ENCODE assay signal across 10 cellular contexts in genomic region chr22:38267086-38267485, GRCh38. TPM values are rescaled to one million over a fixed set of nuclear protein-coding genes. Genes with fewer than 3 reads are reported as not detected.
DNase-seq lines count a peak whose midpoint lies in the region; ATAC-seq, FAIRE-seq and TF ChIP-seq lines count a peak whose summit lies in the region.
"Had no signal": no experiment of that assay in that cellular context is flagged by ENCODE, and none has a peak within 500 bp of the region (broad histone marks: within the 10 kb centered on the region; RNA-seq: fewer than 3 reads in every experiment).

No MANE protein-coding gene starts in this region.

- peak overlapping the region; percentile 59 for H3K4me3 Mint-ChIP-seq in T-helper 2 cell treated with Interferon-gamma antibody and Interleukin-4, amounts not matched to agents 5 μg/mL and 100 μg/mL, for 36 hours
- H3K4me3 Mint-ChIP-seq in glutamatergic neuron (ENCODE audit: unreplicated experiment) = no peak overlapping the region

- FAIRE-seq in pancreas (lab: Jason Lieb, UNC) = no peak

- intact Hi-C loops in mucosa of descending colon (cut with DNase I, micrococcal nuclease) (no loop called here), pancreas (cut with DNase I) (no loop called here)

- H3K27ac ChIP-seq in pancreas (peak overlapping the region in 1 of 4 donors; percentile 17), substantia nigra (ENCODE audit: low read depth, low read length, poor library complexity, severe bottlenecking) (no peak overlapping the region)

- H3K27me3 ChIP-seq in pancreas = no peaks in the 10 kb centered on the region

- WGBS in pancreas, 2 donors = 85 to 86% methylated on average over 3 to 4 of the region's 4 CpGs

- TF ChIP-seq CTCF in astrocyte of the spinal cord (IDR thresholded peaks at IDR 0.05; ENCODE audit: low read depth, low read length) (no peak), mucosa of descending colon (IDR thresholded peaks at IDR 0.05) (no peak), pancreas (IDR thresholded peaks at IDR 0.05) (no peak), glutamatergic neuron (IDR thresholded peaks at IDR 0.05; ENCODE audit: partially characterized antibody, unreplicated experiment) (no peak)

- ATAC-seq in mucosa of descending colon (peak; percentile 37), pancreas (no peak), GM18511 (IDR thresholded peaks at IDR 0.05; ENCODE audit: unreplicated experiment) (no peak)

- peaks cover 10% of the 10 kb centered on the region for H3K36me3 Mint-ChIP-seq in T-helper 2 cell treated with Interferon-gamma antibody and Interleukin-4, amounts not matched to agents 5 μg/mL and 100 μg/mL, for 36 hours (ENCODE audit: low read depth)
- peaks cover 5% of the 10 kb centered on the region for H3K36me3 Mint-ChIP-seq in glutamatergic neuron (ENCODE audit: unreplicated experiment)

- peak overlapping the region; percentile 79 for H3K27ac Mint-ChIP-seq in T-helper 2 cell treated with Interferon-gamma antibody and Interleukin-4, amounts not matched to agents 5 μg/mL and 100 μg/mL, for 36 hours
- no peak overlapping the region for H3K27ac Mint-ChIP-seq in glutamatergic neuron (ENCODE audit: unreplicated experiment)

- H3K4me3 ChIP-seq in astrocyte of the spinal cord (ENCODE audit: low read depth, low read length) (no peak overlapping the region), mucosa of descending colon (no peak overlapping the region), pancreas (no peak overlapping the region)

- no peaks in the 10 kb centered on the region for H3K27me3 Mint-ChIP-seq in T-helper 2 cell treated with Interferon-gamma antibody and Interleukin-4, amounts not matched to agents 5 μg/mL and 100 μg/mL, for 36 hours (ENCODE audit: low read depth)
- H3K27me3 Mint-ChIP-seq in glutamatergic neuron (ENCODE audit: unreplicated experiment) = no peaks in the 10 kb centered on the region

- peaks cover 41% of the 10 kb centered on the region for H3K4me1 Mint-ChIP-seq in T-helper 2 cell treated with Interferon-gamma antibody and Interleukin-4, amounts not matched to agents 5 μg/mL and 100 μg/mL, for 36 hours (ENCODE audit: low read depth)
- H3K4me1 Mint-ChIP-seq in glutamatergic neuron (ENCODE audit: low read depth, unreplicated experiment) = peaks cover 23% of the 10 kb centered on the region

- no peaks in the 10 kb centered on the region for H3K9me3 ChIP-seq in mucosa of descending colon
- no peaks in the 10 kb centered on the region for H3K9me3 ChIP-seq in pancreas

- H3K4me1 ChIP-seq in mucosa of descending colon (ENCODE audit: low read depth) (peaks cover 17% of the 10 kb centered on the region), pancreas (peaks cover 0 to 23% (median 11%) of the 10 kb centered on the region in 3 donors)

- H3K36me3 ChIP-seq in mucosa of descending colon (ENCODE audit: low read depth) (no peaks in the 10 kb centered on the region), pancreas (no peaks in the 10 kb centered on the region)

- peak; percentile 51 for DNase-seq in AG20443 (ENCODE audit: low spot score)
- DNase-seq in T-helper 2 cell treated with Interferon-gamma antibody and Interleukin-4, amounts not matched to agents 5 μg/mL and 100 μg/mL, for 36 hours (ENCODE audit: low spot score) = peak; percentile 51
- DNase-seq in astrocyte of the spinal cord (ENCODE audit: low read depth, low spot score) = peak; percentile 45
- no peak for DNase-seq in mucosa of descending colon
- DNase-seq in pancreas = no peak
- no peak for DNase-seq in glutamatergic neuron
- DNase-seq in substantia nigra (lab: John Stamatoyannopoulos, UW) = no peak
- DNase-seq: AML-193, GOT3 had no signal

- in situ Hi-C loops in astrocyte of the spinal cord (cut with HindIII; ENCODE audit: low sequenced_read_pairs) = no loop called here

- H3K9me3 Mint-ChIP-seq in T-helper 2 cell treated with Interferon-gamma antibody and Interleukin-4, amounts not matched to agents 5 μg/mL and 100 μg/mL, for 36 hours = no peaks in the 10 kb centered on the region
- H3K9me3 Mint-ChIP-seq in glutamatergic neuron (ENCODE audit: unreplicated experiment) = peaks cover 2% of the 10 kb centered on the region

RNA-seq across cellular contexts. Expression of gene TMEM184B, which starts 5.7 kb away (rescaled TPM):
- total RNA-seq in mucosa of descending colon (10 to 100 TPM; 35.9 to 63.1 (median 38.2) TPM), pancreas (10 to 100 TPM; 11.6 to 30.5 (median 18.6) TPM), glutamatergic neuron (ENCODE audit: unreplicated experiment) (81.0 TPM)
- 10 to 100 TPM; 17.0 to 24.4 TPM for polyA plus RNA-seq in pancreas

RNA-seq across cellular contexts. Expression of gene CSNK1E, which starts 50.1 kb away (rescaled TPM):
- total RNA-seq in mucosa of descending colon (100 to 1,000 TPM in 1 of 3 donors, 10 to 100 TPM in 2; 87.8 to 100 (median 89.8) TPM), pancreas (10 to 100 TPM; 52.7 to 94.2 (median 57.7) TPM), glutamatergic neuron (ENCODE audit: unreplicated experiment) (402 TPM)
- polyA plus RNA-seq in pancreas = 100 to 1,000 TPM in 1 of 2 donors, 10 to 100 TPM in 1; 87.2 to 115 TPM

Comparison
In these comparisons a context has a peak if more than half of its experiments do, and no peak if none do; other contexts are left out.
1. DNase-seq: peak in AG20443 (single experiment), T-helper 2 cell treated with Interferon-gamma antibody and Interleukin-4, amounts not matched to agents 5 μg/mL and 100 μg/mL, for 36 hours (single experiment) and astrocyte of the spinal cord (single experiment); none in mucosa of descending colon (0 of 3), pancreas (0 of 6), glutamatergic neuron (single experiment) and substantia nigra (0 of 49).